ENCODE assay signal across 17 cellular contexts in the genomic region with DNA sequence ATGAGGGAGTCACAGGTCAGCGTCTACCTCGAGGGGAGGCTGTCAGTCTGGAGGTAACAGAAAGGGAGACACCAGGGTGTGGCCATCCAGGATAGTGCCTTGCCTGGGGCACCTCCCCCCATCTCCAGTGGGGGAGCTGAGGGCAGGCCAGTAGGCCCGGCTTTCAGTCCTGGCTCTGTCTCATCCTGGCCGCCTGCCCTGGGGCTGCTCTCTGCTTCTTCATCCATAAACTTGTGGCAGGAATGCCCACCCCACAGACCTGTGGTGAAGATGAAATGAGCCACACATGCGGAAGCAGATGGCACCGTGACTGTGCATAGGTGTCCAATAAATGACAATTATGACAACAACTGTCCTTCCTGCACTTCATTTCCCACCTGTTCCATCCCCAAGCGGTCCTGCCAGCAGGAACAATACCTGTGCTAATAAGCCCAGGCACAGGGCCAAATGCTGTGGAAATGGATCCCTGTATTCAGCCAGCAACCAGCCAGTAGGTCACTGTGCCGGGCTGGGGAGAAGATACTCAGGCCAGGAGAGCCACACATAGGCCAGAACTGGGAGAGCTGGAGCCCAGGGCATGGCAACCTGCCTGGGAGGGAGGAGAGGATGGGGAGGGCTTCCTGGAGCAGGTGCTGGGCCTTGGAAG. TPM values are rescaled to one million over a fixed set of nuclear protein-coding genes. Genes with fewer than 3 reads are reported as not detected.
DNase-seq lines count a peak whose midpoint lies in the region; ATAC-seq lines count a peak whose summit lies in the region.
"Had no signal": no experiment of that assay in that cellular context is flagged by ENCODE, and none has a peak within 500 bp of the region (broad histone marks: within the 10 kb centered on the region; RNA-seq: fewer than 3 reads in every experiment).

No MANE protein-coding gene starts in this region.

- no peaks in the 10 kb centered on the region for H3K27me3 Mint-ChIP-seq in activated CD8-positive, alpha-beta T cell treated with anti-CD3 and anti-CD28 coated beads, Interleukin-2, amount 10 ng/mL, durations not matched to agents 7 days and 5 days (ENCODE audit: low read depth)
- H3K27me3 Mint-ChIP-seq: activated CD8-positive, alpha-beta T cell treated with anti-CD3 and anti-CD28 coated beads for 36 hours; activated naive CD4-positive, alpha-beta T cell treated with anti-CD3 and anti-CD28 coated beads, Interleukin-2, amount 50 U/mL, for 24 hours had no signal

- no peak overlapping the region for H3K4me3 Mint-ChIP-seq in activated CD8-positive, alpha-beta T cell treated with anti-CD3 and anti-CD28 coated beads, Interleukin-2, amount 10 ng/mL, durations not matched to agents 7 days and 5 days
- H3K4me3 Mint-ChIP-seq: activated CD8-positive, alpha-beta T cell treated with anti-CD3 and anti-CD28 coated beads for 36 hours; activated naive CD4-positive, alpha-beta T cell treated with anti-CD3 and anti-CD28 coated beads, Interleukin-2, amount 50 U/mL, for 24 hours; activated T-cell treated with anti-CD3 and anti-CD28 coated beads, Interleukin-2, amount 50 U/mL, for 72 hours; HFFc6 had no signal

- no peak for ATAC-seq in activated CD8-positive, alpha-beta T cell treated with anti-CD3 and anti-CD28 coated beads, Interleukin-2, amount 10 ng/mL, durations not matched to agents 7 days and 5 days
- no peak for ATAC-seq in HG03196 (IDR thresholded peaks at IDR 0.05; ENCODE audit: unreplicated experiment)
- no peak for ATAC-seq in HG02642 (IDR thresholded peaks at IDR 0.05; ENCODE audit: poor library complexity, unreplicated experiment)
- ATAC-seq: activated CD8-positive, alpha-beta T cell treated with anti-CD3 and anti-CD28 coated beads for 36 hours; activated T-cell treated with anti-CD3 and anti-CD28 coated beads, Interleukin-2, amount 50 U/mL, for 72 hours; Panc1 had no signal

- POLR2A ChIA-PET in activated CD8-positive, alpha-beta T cell treated with anti-CD3 and anti-CD28 coated beads, Interleukin-2, amount 10 ng/mL, durations not matched to agents 7 days and 5 days (lab: Charles Lee) = no interaction called here

- peak; percentile 91 for DNase-seq in COR-L47 (lab: John Stamatoyannopoulos, UW)
- DNase-seq in NCI-H1105 (lab: John Stamatoyannopoulos, UW) = peak; percentile 77
- DNase-seq in NCI-H2196 (lab: John Stamatoyannopoulos, UW; ENCODE audit: unreplicated experiment) = peak; percentile 85
- DNase-seq in cerebellar cortex (ENCODE audit: low spot score) = peak; percentile 77
- DNase-seq in activated CD8-positive, alpha-beta T cell treated with anti-CD3 and anti-CD28 coated beads, Interleukin-2, amount 10 ng/mL, durations not matched to agents 7 days and 5 days = no peak
- no peak for DNase-seq in activated CD4-positive, alpha-beta T cell treated with anti-CD3 and anti-CD28 coated beads for 4 hours
- DNase-seq: activated CD8-positive, alpha-beta T cell treated with anti-CD3 and anti-CD28 coated beads for 36 hours; activated T-cell treated with anti-CD3 and anti-CD28 coated beads, Interleukin-2, amount 50 U/mL, for 72 hours; HFFc6; left ventricle myocardium inferior; NCI-H1694; uterus had no signal

- H3K9me3 Mint-ChIP-seq in activated CD8-positive, alpha-beta T cell treated with anti-CD3 and anti-CD28 coated beads, Interleukin-2, amount 10 ng/mL, durations not matched to agents 7 days and 5 days (ENCODE audit: insufficient read depth) = no peaks in the 10 kb centered on the region
- H3K9me3 Mint-ChIP-seq: activated CD8-positive, alpha-beta T cell treated with anti-CD3 and anti-CD28 coated beads for 36 hours; activated naive CD4-positive, alpha-beta T cell treated with anti-CD3 and anti-CD28 coated beads, Interleukin-2, amount 50 U/mL, for 24 hours; activated T-cell treated with anti-CD3 and anti-CD28 coated beads, Interleukin-2, amount 50 U/mL, for 72 hours; HFFc6 had no signal

- H3K27ac Mint-ChIP-seq in activated CD8-positive, alpha-beta T cell treated with anti-CD3 and anti-CD28 coated beads, Interleukin-2, amount 10 ng/mL, durations not matched to agents 7 days and 5 days = no peak overlapping the region
- H3K27ac Mint-ChIP-seq: activated CD8-positive, alpha-beta T cell treated with anti-CD3 and anti-CD28 coated beads for 36 hours; activated naive CD4-positive, alpha-beta T cell treated with anti-CD3 and anti-CD28 coated beads, Interleukin-2, amount 50 U/mL, for 24 hours; activated T-cell treated with anti-CD3 and anti-CD28 coated beads, Interleukin-2, amount 50 U/mL, for 72 hours; HFFc6 had no signal

- CTCF ChIA-PET in activated CD8-positive, alpha-beta T cell treated with anti-CD3 and anti-CD28 coated beads, Interleukin-2, amount 10 ng/mL, durations not matched to agents 7 days and 5 days (lab: Charles Lee) = no interaction called here

- H3K4me1 Mint-ChIP-seq in activated CD8-positive, alpha-beta T cell treated with anti-CD3 and anti-CD28 coated beads, Interleukin-2, amount 10 ng/mL, durations not matched to agents 7 days and 5 days (ENCODE audit: low read depth) = no peaks in the 10 kb centered on the region
- H3K4me1 Mint-ChIP-seq: activated naive CD4-positive, alpha-beta T cell treated with anti-CD3 and anti-CD28 coated beads, Interleukin-2, amount 50 U/mL, for 24 hours had no signal

- H3K36me3 Mint-ChIP-seq in activated CD8-positive, alpha-beta T cell treated with anti-CD3 and anti-CD28 coated beads, Interleukin-2, amount 10 ng/mL, durations not matched to agents 7 days and 5 days (ENCODE audit: low read depth) = no peaks in the 10 kb centered on the region
- H3K36me3 Mint-ChIP-seq: activated naive CD4-positive, alpha-beta T cell treated with anti-CD3 and anti-CD28 coated beads, Interleukin-2, amount 50 U/mL, for 24 hours had no signal

RNA-seq across cellular contexts. Expression of a gene that starts 30.2 kb away (rescaled TPM):
- 1 to 10 TPM in 1 of 2 experiments, under 1 TPM in 1; 0.87 to 1.5 TPM for total RNA-seq in activated CD8-positive, alpha-beta T cell treated with anti-CD3 and anti-CD28 coated beads, Interleukin-2, amount 10 ng/mL, durations not matched to agents 7 days and 5 days

RNA-seq across cellular contexts. Expression of a gene that starts 43.1 kb away (rescaled TPM):
- total RNA-seq in activated CD8-positive, alpha-beta T cell treated with anti-CD3 and anti-CD28 coated beads, Interleukin-2, amount 10 ng/mL, durations not matched to agents 7 days and 5 days = under 1 TPM; 0.44 to 0.61 TPM
- total RNA-seq: HFFc6, SK-MEL-5, uterus had no signal

RNA-seq across cellular contexts. Expression of a gene that starts 49.3 kb away (rescaled TPM):
- total RNA-seq in activated CD8-positive, alpha-beta T cell treated with anti-CD3 and anti-CD28 coated beads, Interleukin-2, amount 10 ng/mL, durations not matched to agents 7 days and 5 days = 10 to 100 TPM; 26.9 to 28.0 TPM

Comparison
In these comparisons a context has a peak if more than half of its experiments do, and no peak if none do; other contexts are left out.
1. DNase-seq: peak in COR-L47 (single experiment), NCI-H1105 (single experiment), NCI-H2196 (single experiment) and cerebellar cortex (single experiment); none in activated CD8-positive, alpha-beta T cell treated with anti-CD3 and anti-CD28 coated beads, Interleukin-2, amount 10 ng/mL, durations not matched to agents 7 days and 5 days (single experiment) and activated CD4-positive, alpha-beta T cell treated with anti-CD3 and anti-CD28 coated beads for 4 hours (0 of 2).